8 cellular contexts compared by ENCODE assay signal in the genomic region with DNA sequence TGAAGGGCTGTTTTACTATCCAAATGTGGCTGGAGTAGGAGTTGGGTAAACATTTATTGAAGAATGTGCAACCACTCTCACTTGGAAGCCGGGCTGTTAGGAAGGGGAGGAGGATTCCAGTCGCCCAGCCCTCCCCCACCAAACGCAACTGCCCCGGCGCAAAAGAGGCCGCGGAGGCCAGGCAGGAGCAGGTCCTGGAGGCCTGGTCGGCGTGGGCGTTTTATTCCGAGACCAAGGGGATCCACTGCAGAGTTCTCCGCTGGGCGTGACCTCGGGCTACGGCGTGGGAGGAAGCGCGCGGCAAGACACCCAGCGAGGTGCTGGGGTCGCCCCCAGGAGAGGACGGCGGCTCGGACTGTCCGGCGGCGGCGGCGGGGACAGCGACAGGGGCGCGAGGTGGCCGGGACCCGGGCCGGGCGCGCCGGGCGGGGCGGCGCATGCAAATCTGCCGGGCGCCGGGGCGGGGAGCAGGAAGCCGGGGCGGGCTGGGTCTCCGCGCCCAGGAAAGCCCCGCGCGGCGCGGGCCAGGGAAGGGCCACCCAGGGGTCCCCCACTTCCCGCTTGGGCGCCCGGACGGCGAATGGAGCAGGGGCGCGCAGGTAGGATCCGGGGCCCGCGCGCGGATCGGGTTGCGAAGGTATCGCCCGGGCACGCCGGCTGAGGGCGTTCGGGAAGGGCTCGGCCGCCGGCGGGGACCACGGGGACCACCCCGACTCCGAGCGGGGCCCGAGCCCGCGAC. TPM values are rescaled to one million over a fixed set of nuclear protein-coding genes. Genes with fewer than 3 reads are reported as not detected.
DNase-seq lines count a peak whose midpoint lies in the region; FAIRE-seq and TF ChIP-seq lines count a peak whose summit lies in the region.

Gene IL4R, plus strand, starts transcription at position 553 of the 739 bp plus-strand sequence. CDS start 26,230 bp downstream, outside the sequence.

- no peak within 1 kb of the TSS for H3K23ac ChIP-seq in H1 (ENCODE audit: insufficient read length)

- H4K5ac ChIP-seq in H1 (ENCODE audit: insufficient read length, low read depth, low read length): no peak within 1 kb of the TSS

- TF ChIP-seq CTCF in BJ (IDR thresholded peaks at IDR 0.05; ENCODE audit: insufficient read depth, low read depth, low read length) (no peak), GM20000 (IDR thresholded peaks at IDR 0.05; ENCODE audit: extremely low read depth, missing control alignments) (no peak), H1 (IDR thresholded peaks at IDR 0.05; ENCODE audit: control extremely low read depth in 1 of 3, insufficient read depth in 1 of 3, low read depth in 1 of 3, low read length in 3 of 3) (no peak)

- peak within 1 kb of the TSS; percentile 72; the same call in 1 of the 2 replicates for H2AFZ ChIP-seq in H1 (ENCODE audit: low read length)

- no peak within 1 kb of the TSS for H2BK120ac ChIP-seq in H1 (replicated peaks; ENCODE audit: low read depth, low read length)

- peak within 1 kb of the TSS; percentile 80; the same call in 1 of the 2 replicates for H4K8ac ChIP-seq in H1 (ENCODE audit: extremely low read depth, insufficient read depth, low read length)

- no peaks in the 10 kb centered on the region for H3K27me3 Mint-ChIP-seq in activated CD4-positive, alpha-beta memory T cell treated with anti-CD3 and anti-CD28 coated beads for 36 hours

- H3K56ac ChIP-seq in H1 (replicated peaks; ENCODE audit: insufficient read length, low read depth, low read length): no peak within 1 kb of the TSS

- H2BK15ac ChIP-seq in H1 (ENCODE audit: low read length): 0 out of 2 replicates have a peak within 1 kb of the TSS, but pooled peaks have one; percentile 29

- H2BK12ac ChIP-seq in H1 (ENCODE audit: low read depth, low read length): peak within 1 kb of the TSS; percentile 60; the same call in 1 of the 2 replicates

- no peaks in the 10 kb centered on the region; a peak in 1 of 4 replicates for H3K9me3 ChIP-seq in H1 (ENCODE audit: insufficient read depth in 2 of 2, low read depth in 1 of 2, low read length in 1 of 2)
- no peaks in the 10 kb centered on the region for H3K9me3 ChIP-seq in mononuclear cell (ENCODE audit: low read depth, low read length)

- H3K9ac ChIP-seq in H1 (replicated peaks in 1 of 4; ENCODE audit: extremely low read depth in 1 of 4, low read depth in 3 of 4, low read length in 3 of 4): peak within 1 kb of the TSS; percentile 8 to 82 (median 66); a peak in 6 of 7 replicates

- peak within 1 kb of the TSS; percentile 96 for H3K27ac Mint-ChIP-seq in activated CD4-positive, alpha-beta memory T cell treated with anti-CD3 and anti-CD28 coated beads for 36 hours

- CTCF ChIA-PET in BJ (lab: Yijun Ruan, JAX) (no interaction called here), H1 (lab: Charles Lee; ENCODE audit: partially characterized antibody) (interaction anchor here (1.0 kb wide), 1 partner anchor 59 kb away, joined by 5 read pairs; no protein-coding TSS in a partner anchor)
- CTCF ChIA-PET in activated CD4-positive, alpha-beta memory T cell treated with anti-CD3 and anti-CD28 coated beads for 36 hours (lab: Charles Lee): interaction anchor here (1.6 kb wide), 1 partner anchor 79 kb away, joined by 11 read pairs; no protein-coding TSS in a partner anchor

- H3K4me3 Mint-ChIP-seq in activated CD4-positive, alpha-beta memory T cell treated with anti-CD3 and anti-CD28 coated beads for 36 hours: peak within 1 kb of the TSS; percentile 94

- H3K4me2 ChIP-seq in H1 (ENCODE audit: insufficient read depth in 1 of 2, low read depth in 2 of 2, low read length in 2 of 2): peak within 1 kb of the TSS; percentile 60 to 80

- no peak for TF ChIP-seq RAD21 in H1 (IDR thresholded peaks at IDR 0.05 in 1 of 2, conservative IDR thresholded peaks at IDR 0.05 in 1 of 2; ENCODE audit: low read depth in 2 of 2, low read length in 2 of 2)

- peaks cover 28% of the 10 kb centered on the region for H3K36me3 Mint-ChIP-seq in activated CD4-positive, alpha-beta memory T cell treated with anti-CD3 and anti-CD28 coated beads for 36 hours

- H3K36me3 ChIP-seq in BJ (ENCODE audit: control insufficient read depth, insufficient read depth, low read length): no peaks in the 10 kb centered on the region
- H3K36me3 ChIP-seq in H1 (ENCODE audit: control insufficient read depth in 2 of 4, insufficient read depth in 4 of 4, low read length in 3 of 4): no peaks in the 10 kb centered on the region

- peaks cover 41% of the 10 kb centered on the region for H3K4me1 Mint-ChIP-seq in activated CD4-positive, alpha-beta memory T cell treated with anti-CD3 and anti-CD28 coated beads for 36 hours (ENCODE audit: low read depth)

- peaks cover 0 to 24% of the 10 kb centered on the region in 2 experiments; a peak in 3 of 4 replicates for H3K79me2 ChIP-seq in H1 (ENCODE audit: control insufficient read depth in 1 of 2, insufficient read depth in 2 of 2, low read length in 2 of 2)

- H3K79me1 ChIP-seq in H1 (ENCODE audit: low read depth, low read length): peaks cover 13% of the 10 kb centered on the region

- POLR2A ChIA-PET in BJ (lab: Charles Lee) (no interaction called here), H1 (lab: Charles Lee; ENCODE audit: partially characterized antibody) (no interaction called here)
- POLR2A ChIA-PET in activated CD4-positive, alpha-beta memory T cell treated with anti-CD3 and anti-CD28 coated beads for 36 hours (lab: Charles Lee): no interaction called here

- H2AK5ac ChIP-seq in H1 (ENCODE audit: low read depth, low read length): no peak within 1 kb of the TSS

- H3K4me1 ChIP-seq in H1 (replicated peaks in 1 of 4; ENCODE audit: control insufficient read depth in 3 of 4, insufficient read depth in 4 of 4, low read length in 3 of 4) (peaks cover 3 to 18% (median 8%) of the 10 kb centered on the region in 4 experiments), mononuclear cell (ENCODE audit: insufficient read depth, low read length) (peaks cover 52% of the 10 kb centered on the region)

- intact Hi-C loops in activated CD4-positive, alpha-beta memory T cell treated with anti-CD3 and anti-CD28 coated beads for 36 hours (cut with micrococcal nuclease): no loop called here

- H4K91ac ChIP-seq in H1 (replicated peaks; ENCODE audit: insufficient read length, low read length): peak within 1 kb of the TSS; percentile 76

- H3K23me2 ChIP-seq in H1 (ENCODE audit: low read depth, low read length): peaks cover 10% of the 10 kb centered on the region; the same call in 1 of the 2 replicates

- H3K18ac ChIP-seq in H1 (ENCODE audit: extremely low read depth, low read length): peak within 1 kb of the TSS; percentile 78

- TF ChIP-seq EP300 in H1 (IDR thresholded peaks at IDR 0.05; ENCODE audit: borderline replicate concordance in 1 of 2, low read depth in 2 of 2, low read length in 2 of 2): no peak

- H3K4me3 ChIP-seq in BJ (ENCODE audit: low read depth, low read length) (peak within 1 kb of the TSS; percentile 74), H1 (ENCODE audit: extremely low read depth in 1 of 4, insufficient read depth in 2 of 4, low read depth in 3 of 4, low read length in 4 of 4) (peak within 1 kb of the TSS; percentile 66 to 100 (median 82)), mononuclear cell (ENCODE audit: low read length) (peak within 1 kb of the TSS; percentile 85)

- peak within 1 kb of the TSS; percentile 44; the same call in 1 of the 2 replicates for H2BK5ac ChIP-seq in H1 (ENCODE audit: low read depth, low read length)

- 0 out of 3 replicates have a peak, but pooled peaks of 1 of the 2 experiments have one; percentile 26 for TF ChIP-seq POLR2A in H1 (IDR thresholded peaks at IDR 0.05; ENCODE audit: control extremely low read depth in 1 of 2, low read depth in 2 of 2, low read length in 2 of 2)

- H2BK20ac ChIP-seq in H1 (ENCODE audit: low read length): no peak within 1 kb of the TSS

- 2% methylated on average over 38 of the region's 85 CpGs; no CpG with 5 or more reads in 1 of the 2 experiments for WGBS in H1 (ENCODE audit: extremely low coverage in 1 of 2, insufficient coverage in 1 of 2, insufficient read length in 1 of 2, insufficient replicate concordance in 2 of 2, low coverage in 1 of 2, low lambda C conversion rate in 2 of 2, missing lambda C conversion rate in 1 of 2), 2 experiments

- DNase-seq in BJ (ENCODE audit: low read depth) (no peak), GM20000 (ENCODE audit: low spot score) (peak; percentile 88), LHCN-M2 (ENCODE audit: low read depth) (peak; percentile 55), H1 (ENCODE audit: low read depth in 1 of 2, low spot score in 2 of 2) (peak in 1 of 2 experiments; percentile 73), DMS153 treated with DMSO at 0.1 percent for 48 hours (lab: John Stamatoyannopoulos, UW; ENCODE audit: unreplicated experiment) (no peak)
- peak; percentile 86 for DNase-seq in activated CD4-positive, alpha-beta memory T cell treated with anti-CD3 and anti-CD28 coated beads for 36 hours
- peak; percentile 87 for DNase-seq in stimulated activated CD8-positive, alpha-beta memory T cell treated with anti-CD3 and anti-CD28 coated beads, Interleukin-4, amount 100 ng/mL, for 48 hours

- FAIRE-seq in H1 (lab: Jason Lieb, UNC): no peak

- no peaks in the 10 kb centered on the region for H3K9me3 Mint-ChIP-seq in activated CD4-positive, alpha-beta memory T cell treated with anti-CD3 and anti-CD28 coated beads for 36 hours

- no peak within 1 kb of the TSS for H3K4ac ChIP-seq in H1 (replicated peaks; ENCODE audit: insufficient read length, low read depth, low read length)

- no peak within 1 kb of the TSS; the same call in 1 of the 2 replicates for H3K27ac ChIP-seq in H1 (ENCODE audit: low read depth, low read length)

- peaks cover 3 to 4% of the 10 kb centered on the region in 2 experiments for H4K20me1 ChIP-seq in H1 (replicated peaks in 1 of 2; ENCODE audit: control insufficient read depth in 1 of 2, insufficient read depth in 2 of 2, low read length in 2 of 2)

- H3K27me3 ChIP-seq in BJ (ENCODE audit: control insufficient read depth, insufficient read depth, low read length) (no peaks in the 10 kb centered on the region), H1 (replicated peaks in 1 of 4; ENCODE audit: control insufficient read depth in 3 of 4, extremely low read depth in 1 of 4, insufficient read depth in 3 of 4, low read length in 3 of 4) (peaks cover 0 to 3% (median 2%) of the 10 kb centered on the region in 4 experiments; a peak in 3 of 7 replicates), mononuclear cell (ENCODE audit: insufficient read depth, low read length) (no peaks in the 10 kb centered on the region)

- H3K14ac ChIP-seq in H1 (ENCODE audit: insufficient read length): no peak within 1 kb of the TSS

RNA-seq across cellular contexts. Expression of gene IL4R, which starts in this region (rescaled TPM):
- 17.3 and 25.4 TPM in 2 replicates for polyA plus RNA-seq in BJ (2011; rRNA removed)
- polyA minus RNA-seq in BJ (2011; rRNA and poly(A)+ RNA removed): 12.8 and 26.1 TPM in 2 replicates
- total RNA-seq in LHCN-M2 (2014; rRNA removed): 13.8 and 14.5 TPM in 2 replicates
- polyA plus RNA-seq in LHCN-M2 (2012): 10.7 TPM
- 100 to 1,000 TPM; 146 to 153 TPM for total RNA-seq in activated CD4-positive, alpha-beta memory T cell treated with anti-CD3 and anti-CD28 coated beads for 36 hours
- 29.4 and 32.7 TPM in 2 replicates for total RNA-seq in H1 (2021; fragmentation: NEBNext Ultra II Directional; extraction: Animal tissue kit (Norgen Biotek cat#: 25700))
- polyA plus RNA-seq in H1 (2011; rRNA removed): 29.1 and 38.2 TPM in 2 replicates
- 25.4 TPM for polyA plus RNA-seq in H1 (2011; cell fraction: cytosol; rRNA removed)
- 31.2 TPM for polyA plus RNA-seq in H1 (2011; cell fraction: nucleus; rRNA removed)
- 22.5 to 25.9 TPM (median 24.5 TPM) in 4 replicates for polyA plus RNA-seq in H1 (2012, experiment 1 of 2)
- 21.4 TPM for polyA plus RNA-seq in H1 (2012, experiment 2 of 2)
- polyA plus RNA-seq in H1 (2013, experiment 1 of 2): 34.5 TPM
- 34.4 TPM for polyA plus RNA-seq in H1 (2013, experiment 2 of 2)
- 26.9 and 37.0 TPM in 2 replicates for polyA minus RNA-seq in H1 (2011; rRNA and poly(A)+ RNA removed)
- 15.6 TPM for polyA minus RNA-seq in H1 (2011; cell fraction: cytosol; rRNA and poly(A)+ RNA removed)
- polyA minus RNA-seq in H1 (2011; cell fraction: nucleus; rRNA and poly(A)+ RNA removed): 17.7 TPM
- total RNA-seq in mononuclear cell: 103 TPM

Comparison
In these comparisons a context has a peak if more than half of its experiments do, and no peak if none do; other contexts are left out.
1. DNase-seq: peak in GM20000 (single experiment), LHCN-M2 (single experiment), activated CD4-positive, alpha-beta memory T cell treated with anti-CD3 and anti-CD28 coated beads for 36 hours (single experiment) and stimulated activated CD8-positive, alpha-beta memory T cell treated with anti-CD3 and anti-CD28 coated beads, Interleukin-4, amount 100 ng/mL, for 48 hours (single experiment); none in BJ (single experiment) and DMS153 treated with DMSO at 0.1 percent for 48 hours (single experiment).
2. Peak in every context shown above with its lines, with median percentiles within 50 percentile points of each other: H3K4me3 ChIP-seq.